8 cellular contexts compared by ENCODE assay signal in the genomic region with DNA sequence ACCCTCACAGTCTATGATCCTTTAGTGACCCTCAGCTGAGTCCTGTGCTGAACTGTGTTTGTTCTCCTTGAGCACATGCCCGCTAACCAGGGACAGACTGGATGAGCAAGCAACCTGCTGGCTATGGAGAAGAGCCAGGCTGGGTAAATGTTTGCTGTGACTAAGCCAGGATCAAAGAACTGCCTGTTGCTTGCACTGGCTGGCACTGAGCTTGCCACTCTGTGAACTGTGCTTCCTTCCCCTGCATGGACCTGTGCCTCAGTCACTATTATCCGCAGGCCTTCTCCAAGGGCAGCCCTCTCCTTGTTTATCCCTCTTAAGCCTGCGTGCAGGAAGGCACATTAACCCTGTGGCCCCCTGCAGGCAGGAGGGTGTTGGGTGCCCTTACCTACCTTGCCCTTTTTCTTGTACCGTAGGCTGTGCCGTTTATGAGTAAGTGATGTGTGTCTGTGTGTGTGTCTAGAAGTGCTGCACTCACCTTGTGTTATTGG. TPM values are rescaled to one million over a fixed set of nuclear protein-coding genes. Genes with fewer than 3 reads are reported as not detected.
DNase-seq lines count a peak whose midpoint lies in the region; ATAC-seq and TF ChIP-seq lines count a peak whose summit lies in the region.

No MANE protein-coding gene starts in this region.

- ATAC-seq in GM21367 (IDR thresholded peaks at IDR 0.05; ENCODE audit: unreplicated experiment): no peak
- ATAC-seq in GM19452 (IDR thresholded peaks at IDR 0.05; ENCODE audit: unreplicated experiment): no peak

- no peaks in the 10 kb centered on the region for H3K27me3 Mint-ChIP-seq in activated T-cell treated with anti-CD3 and anti-CD28 coated beads, Interleukin-2, amount 50 U/mL, for 24 hours
- no peaks in the 10 kb centered on the region for H3K27me3 Mint-ChIP-seq in activated naive CD8-positive, alpha-beta T cell
- no peaks in the 10 kb centered on the region for H3K27me3 Mint-ChIP-seq in type B pancreatic cell
- no peaks in the 10 kb centered on the region for H3K27me3 Mint-ChIP-seq in activated T-helper 2 cell treated with anti-CD3 and anti-CD28 coated beads, Interferon-gamma antibody, Interleukin-2, Interleukin-4, amounts not matched to agents 10 μg/mL and 5 μg/mL and 100 μg/mL, durations not matched to agents 14 hours and 24 hours and 36 hours (ENCODE audit: low read depth)

- peaks cover 89% of the 10 kb centered on the region for H3K36me3 Mint-ChIP-seq in activated T-cell treated with anti-CD3 and anti-CD28 coated beads, Interleukin-2, amount 50 U/mL, for 24 hours (ENCODE audit: low read depth)
- H3K36me3 Mint-ChIP-seq in activated naive CD8-positive, alpha-beta T cell: peaks cover 9% of the 10 kb centered on the region
- H3K36me3 Mint-ChIP-seq in type B pancreatic cell: no peaks in the 10 kb centered on the region
- H3K36me3 Mint-ChIP-seq in activated T-helper 2 cell treated with anti-CD3 and anti-CD28 coated beads, Interferon-gamma antibody, Interleukin-2, Interleukin-4, amounts not matched to agents 10 μg/mL and 5 μg/mL and 100 μg/mL, durations not matched to agents 14 hours and 24 hours and 36 hours (ENCODE audit: low read depth): peaks cover 32% of the 10 kb centered on the region

- intact Hi-C loops in activated T-helper 2 cell treated with anti-CD3 and anti-CD28 coated beads, Interferon-gamma antibody, Interleukin-2, Interleukin-4, amounts not matched to agents 10 μg/mL and 5 μg/mL and 100 μg/mL, durations not matched to agents 14 hours and 24 hours and 36 hours (cut with micrococcal nuclease): no loop called here

- no peaks in the 10 kb centered on the region for H3K9me3 Mint-ChIP-seq in activated T-cell treated with anti-CD3 and anti-CD28 coated beads, Interleukin-2, amount 50 U/mL, for 24 hours
- H3K9me3 Mint-ChIP-seq in activated naive CD8-positive, alpha-beta T cell (ENCODE audit: low read depth): no peaks in the 10 kb centered on the region
- H3K9me3 Mint-ChIP-seq in type B pancreatic cell: no peaks in the 10 kb centered on the region
- H3K9me3 Mint-ChIP-seq in activated T-helper 2 cell treated with anti-CD3 and anti-CD28 coated beads, Interferon-gamma antibody, Interleukin-2, Interleukin-4, amounts not matched to agents 10 μg/mL and 5 μg/mL and 100 μg/mL, durations not matched to agents 14 hours and 24 hours and 36 hours: no peaks in the 10 kb centered on the region

- no peak for TF ChIP-seq CTCF in type B pancreatic cell (conservative IDR thresholded peaks at IDR 0.05)

- H3K4me3 Mint-ChIP-seq in activated T-cell treated with anti-CD3 and anti-CD28 coated beads, Interleukin-2, amount 50 U/mL, for 24 hours: no peak overlapping the region
- peak overlapping the region; percentile 77 for H3K4me3 Mint-ChIP-seq in activated naive CD8-positive, alpha-beta T cell
- peak overlapping the region; percentile 77 for H3K4me3 Mint-ChIP-seq in type B pancreatic cell
- H3K4me3 Mint-ChIP-seq in activated T-helper 2 cell treated with anti-CD3 and anti-CD28 coated beads, Interferon-gamma antibody, Interleukin-2, Interleukin-4, amounts not matched to agents 10 μg/mL and 5 μg/mL and 100 μg/mL, durations not matched to agents 14 hours and 24 hours and 36 hours (ENCODE audit: low read depth): no peak overlapping the region

- H3K27ac Mint-ChIP-seq in activated T-cell treated with anti-CD3 and anti-CD28 coated beads, Interleukin-2, amount 50 U/mL, for 24 hours: peak overlapping the region; percentile 68
- H3K27ac Mint-ChIP-seq in activated naive CD8-positive, alpha-beta T cell: peak overlapping the region; percentile 87
- peak overlapping the region; percentile 71 for H3K27ac Mint-ChIP-seq in type B pancreatic cell
- no peak overlapping the region for H3K27ac Mint-ChIP-seq in activated T-helper 2 cell treated with anti-CD3 and anti-CD28 coated beads, Interferon-gamma antibody, Interleukin-2, Interleukin-4, amounts not matched to agents 10 μg/mL and 5 μg/mL and 100 μg/mL, durations not matched to agents 14 hours and 24 hours and 36 hours

- no peak for DNase-seq in activated T-cell treated with anti-CD3 and anti-CD28 coated beads, Interleukin-2, amount 50 U/mL, for 24 hours
- DNase-seq in activated T-cell treated with anti-CD3 and anti-CD28 coated beads, Interleukin-2, amount 50 U/mL, for 48 hours: no peak
- DNase-seq in kidney glomerular epithelial cell (lab: John Stamatoyannopoulos, UW) (peak; percentile 66), type B pancreatic cell (ENCODE audit: extremely low spot score, unreplicated experiment) (no peak)
- DNase-seq in activated T-helper 2 cell treated with anti-CD3 and anti-CD28 coated beads, Interferon-gamma antibody, Interleukin-2, Interleukin-4, amounts not matched to agents 10 μg/mL and 5 μg/mL and 100 μg/mL, durations not matched to agents 14 hours and 24 hours and 36 hours (ENCODE audit: low spot score): no peak

- H3K4me1 Mint-ChIP-seq in activated T-cell treated with anti-CD3 and anti-CD28 coated beads, Interleukin-2, amount 50 U/mL, for 24 hours (ENCODE audit: low read depth): peaks cover 53% of the 10 kb centered on the region
- peaks cover 56% of the 10 kb centered on the region for H3K4me1 Mint-ChIP-seq in activated naive CD8-positive, alpha-beta T cell (ENCODE audit: low read depth)
- H3K4me1 Mint-ChIP-seq in type B pancreatic cell (ENCODE audit: unreplicated experiment): peaks cover 11% of the 10 kb centered on the region
- H3K4me1 Mint-ChIP-seq in activated T-helper 2 cell treated with anti-CD3 and anti-CD28 coated beads, Interferon-gamma antibody, Interleukin-2, Interleukin-4, amounts not matched to agents 10 μg/mL and 5 μg/mL and 100 μg/mL, durations not matched to agents 14 hours and 24 hours and 36 hours (ENCODE audit: low read depth): peaks cover 33% of the 10 kb centered on the region

RNA-seq across cellular contexts. Expression of a gene that starts 7.4 kb away (rescaled TPM):
- total RNA-seq in type B pancreatic cell (ENCODE audit: low replicate concordance): 12.8 and 16.3 TPM in 2 replicates
- 41.0 and 45.9 TPM in 2 replicates for total RNA-seq in activated T-helper 2 cell treated with anti-CD3 and anti-CD28 coated beads, Interferon-gamma antibody, Interleukin-2, Interleukin-4, amounts not matched to agents 10 μg/mL and 5 μg/mL and 100 μg/mL, durations not matched to agents 14 hours and 24 hours and 36 hours

RNA-seq across cellular contexts. Expression of a gene that starts 8.9 kb away (rescaled TPM):
- 20.0 and 32.5 TPM in 2 replicates for total RNA-seq in type B pancreatic cell (ENCODE audit: low replicate concordance)
- not detected in 2 replicates for total RNA-seq in activated T-helper 2 cell treated with anti-CD3 and anti-CD28 coated beads, Interferon-gamma antibody, Interleukin-2, Interleukin-4, amounts not matched to agents 10 μg/mL and 5 μg/mL and 100 μg/mL, durations not matched to agents 14 hours and 24 hours and 36 hours

RNA-seq across cellular contexts. Expression of a gene that starts 22.2 kb away (rescaled TPM):
- total RNA-seq in type B pancreatic cell (ENCODE audit: low replicate concordance): 187 and 217 TPM in 2 replicates
- total RNA-seq in activated T-helper 2 cell treated with anti-CD3 and anti-CD28 coated beads, Interferon-gamma antibody, Interleukin-2, Interleukin-4, amounts not matched to agents 10 μg/mL and 5 μg/mL and 100 μg/mL, durations not matched to agents 14 hours and 24 hours and 36 hours: 192 and 199 TPM in 2 replicates

RNA-seq across cellular contexts. Expression of a gene that starts 52.7 kb away (rescaled TPM):
- 16.9 and 22.0 TPM in 2 replicates for total RNA-seq in type B pancreatic cell (ENCODE audit: low replicate concordance)
- total RNA-seq in activated T-helper 2 cell treated with anti-CD3 and anti-CD28 coated beads, Interferon-gamma antibody, Interleukin-2, Interleukin-4, amounts not matched to agents 10 μg/mL and 5 μg/mL and 100 μg/mL, durations not matched to agents 14 hours and 24 hours and 36 hours: 16.5 and 19.7 TPM in 2 replicates

Comparison
In these comparisons a context has a peak if more than half of its experiments do, and no peak if none do; other contexts are left out.
1. H3K4me3 Mint-ChIP-seq: peak in activated naive CD8-positive, alpha-beta T cell (single experiment) and type B pancreatic cell (single experiment); none in activated T-cell treated with anti-CD3 and anti-CD28 coated beads, Interleukin-2, amount 50 U/mL, for 24 hours (single experiment) and activated T-helper 2 cell treated with anti-CD3 and anti-CD28 coated beads, Interferon-gamma antibody, Interleukin-2, Interleukin-4, amounts not matched to agents 10 μg/mL and 5 μg/mL and 100 μg/mL, durations not matched to agents 14 hours and 24 hours and 36 hours (single experiment).
2. RNA of a gene that starts 8.9 kb away (total RNA-seq): 20.0 to 32.5 TPM in type B pancreatic cell; not detected in activated T-helper 2 cell treated with anti-CD3 and anti-CD28 coated beads, Interferon-gamma antibody, Interleukin-2, Interleukin-4, amounts not matched to agents 10 μg/mL and 5 μg/mL and 100 μg/mL, durations not matched to agents 14 hours and 24 hours and 36 hours; every median in the first group is over 10 times any median in the second.